Comparison of ENCODE assay signal across 21 cellular contexts in the genomic region with DNA sequence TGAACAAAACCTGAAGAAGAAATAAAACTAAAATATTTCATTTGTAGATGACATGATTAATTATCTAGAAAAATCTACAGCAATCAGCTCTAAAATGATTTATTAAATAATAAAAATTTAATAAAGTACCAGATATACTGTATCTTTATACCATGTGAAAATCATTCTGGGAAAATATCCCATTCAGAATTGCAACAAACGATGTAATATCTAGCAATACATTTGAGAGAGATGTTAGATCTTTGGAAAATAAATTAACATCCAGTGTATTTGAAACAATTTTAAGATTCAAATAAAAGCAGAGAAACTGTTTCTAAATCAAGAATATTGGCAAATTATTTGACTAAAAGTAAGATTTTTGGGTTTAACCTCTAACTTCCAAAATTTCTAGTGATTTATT.
"Had no signal": no experiment of that assay in that cellular context is flagged by ENCODE, and none has a peak within 500 bp of the region (broad histone marks: within the 10 kb centered on the region; RNA-seq: fewer than 3 reads in every experiment).

No MANE protein-coding gene starts in this region.

- H3K36me3 ChIP-seq: Peyer's patch had no signal

- H3K4me1 ChIP-seq: Peyer's patch had no signal

- FAIRE-seq: HepG2 had no signal

- H3K27me3 ChIP-seq: Peyer's patch had no signal

- H2AFZ ChIP-seq: PC-9 had no signal

- ATAC-seq: HepG2 had no signal

- H3K27ac ChIP-seq: KMS-11, PC-9, Peyer's patch had no signal

- H3K9me3 ChIP-seq: Peyer's patch, SK-N-SH had no signal

- H3K9me2 ChIP-seq: SK-N-SH had no signal

- DNase-seq: Kasumi-1, MV-4-11, NCI-H1048, NCI-H1105, NCI-H1417, NCI-H1436 treated with DMSO at 0.1 percent for 48 hours, NCI-H1694, NCI-H187 treated with DMSO at 0.1 percent for 48 hours, NCI-H2029 treated with DMSO at 0.1 percent for 48 hours, NCI-H2227 treated with DMSO at 0.1 percent for 48 hours, NCI-H524, NCI-H526 treated with DMSO at 0.1 percent for 48 hours, NCI-H748 treated with DMSO at 0.1 percent for 48 hours, PC-9, Peyer's patch, RPMI8226, SHP77, SK-N-SH, SW 1271 had no signal

- H3K4me2 ChIP-seq: PC-9, SK-N-SH had no signal

- H3K9ac ChIP-seq: KMS-11, SK-N-SH had no signal

- H3K4me3 ChIP-seq: PC-9, Peyer's patch had no signal
